In the genomic region with DNA sequence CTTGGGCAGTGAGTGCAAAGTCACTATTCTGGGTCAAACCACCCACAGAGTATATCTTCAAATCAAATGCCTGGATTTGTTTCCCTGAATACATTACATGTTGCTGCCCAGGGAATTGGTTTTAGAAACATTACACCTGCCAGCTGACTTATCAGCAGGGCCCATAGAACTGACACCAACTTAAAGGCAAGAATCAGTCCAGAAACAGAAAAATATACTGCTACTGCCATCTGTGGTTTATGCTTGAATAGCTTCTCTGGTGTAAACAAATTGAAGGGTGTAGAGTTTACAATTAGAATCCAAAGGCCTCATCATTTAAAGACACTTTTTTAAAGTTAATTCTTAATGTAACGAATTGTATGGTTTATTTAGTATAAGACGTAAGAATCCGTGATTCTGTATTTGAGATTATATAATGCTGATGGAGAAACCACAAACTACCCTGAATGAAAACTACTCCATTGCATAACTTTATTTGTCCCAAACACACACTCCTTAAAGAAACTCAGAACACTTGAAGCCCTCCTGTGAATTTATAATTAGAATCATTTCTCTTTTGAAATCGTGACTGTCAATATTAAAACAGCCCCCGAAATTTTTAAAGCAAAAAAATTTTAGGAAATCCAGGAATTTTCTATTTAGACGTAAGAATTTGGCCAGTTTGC, we compare ENCODE assay signal across 9 cellular contexts. TPM values are rescaled to one million over a fixed set of nuclear protein-coding genes. Genes with fewer than 3 reads are reported as not detected.
DNase-seq lines count a peak whose midpoint lies in the region; ATAC-seq and TF ChIP-seq lines count a peak whose summit lies in the region.
"Had no signal": no experiment of that assay in that cellular context is flagged by ENCODE, and none has a peak within 500 bp of the region (broad histone marks: within the 10 kb centered on the region; RNA-seq: fewer than 3 reads in every experiment).

No MANE protein-coding gene starts in this region.

- H3F3A ChIP-seq in DOHH2 (ENCODE audit: control insufficient read depth, insufficient read depth) = peaks cover 3% of the 10 kb centered on the region; the same call in 1 of the 2 replicates

- H3K4me2 ChIP-seq in DOHH2 (ENCODE audit: low read length) = peak overlapping the region; percentile 47

- 0 out of 2 replicates have a peak, but pooled peaks cover 5% of the 10 kb centered on the region for H4K20me1 ChIP-seq in DOHH2 (ENCODE audit: control insufficient read depth, insufficient read depth, low read depth, low read length)

- H3K4me1 ChIP-seq in DOHH2 (ENCODE audit: control insufficient read depth, low read length) = peaks cover 60% of the 10 kb centered on the region

- H3K27me3 ChIP-seq in DOHH2 (ENCODE audit: control insufficient read depth, low read length) = peaks cover 12% of the 10 kb centered on the region

- peak overlapping the region; percentile 0 for H3K4me3 ChIP-seq in DOHH2 (ENCODE audit: low read length)

- DNase-seq in T-helper 17 cell = no peak
- DNase-seq in lung microvascular endothelial cell (ENCODE audit: low read depth in 2 of 2) = peak; percentile 20 to 42
- no peak for DNase-seq in activated naive CD8-positive, alpha-beta T cell treated with anti-CD3 and anti-CD28 coated beads for 36 hours
- no peak for DNase-seq in mucosa of gallbladder (ENCODE audit: low spot score)
- DNase-seq in NCI-H226 = no peak
- DNase-seq: activated CD4-positive, alpha-beta T cell treated with anti-CD3 and anti-CD28 coated beads, Interleukin-2, amount 10 ng/mL, durations not matched to agents 7 days and 5 days had no signal

- no peaks in the 10 kb centered on the region for H3K9me3 Mint-ChIP-seq in activated naive CD8-positive, alpha-beta T cell treated with anti-CD3 and anti-CD28 coated beads for 36 hours
- no peaks in the 10 kb centered on the region for H3K9me3 Mint-ChIP-seq in stimulated activated memory B cell treated with anti-CD40 and anti-IgM and Interleukin-4, amounts not matched to agents 10 μg/mL and 1 μg/mL and 100 μg/mL, for 72 hours
- H3K9me3 Mint-ChIP-seq: activated CD4-positive, alpha-beta T cell treated with anti-CD3 and anti-CD28 coated beads, Interleukin-2, amount 10 ng/mL, durations not matched to agents 7 days and 5 days had no signal

- no peaks in the 10 kb centered on the region for H3K9me2 ChIP-seq in DOHH2 (replicated peaks; ENCODE audit: control insufficient read depth, low read length)

- H3K4me3 Mint-ChIP-seq in T-helper 17 cell = no peak overlapping the region
- no peak overlapping the region for H3K4me3 Mint-ChIP-seq in activated naive CD8-positive, alpha-beta T cell treated with anti-CD3 and anti-CD28 coated beads for 36 hours
- H3K4me3 Mint-ChIP-seq in stimulated activated memory B cell treated with anti-CD40 and anti-IgM and Interleukin-4, amounts not matched to agents 10 μg/mL and 1 μg/mL and 100 μg/mL, for 72 hours = no peak overlapping the region
- H3K4me3 Mint-ChIP-seq: activated CD4-positive, alpha-beta T cell treated with anti-CD3 and anti-CD28 coated beads, Interleukin-2, amount 10 ng/mL, durations not matched to agents 7 days and 5 days had no signal

- peaks cover 71% of the 10 kb centered on the region for H3K79me2 ChIP-seq in DOHH2 (ENCODE audit: control insufficient read depth, low read length)

- H3K27ac ChIP-seq in DOHH2 (ENCODE audit: low read depth, low read length) = no peak overlapping the region

- ATAC-seq in HG02642 (IDR thresholded peaks at IDR 0.05; ENCODE audit: poor library complexity, unreplicated experiment) (peak; percentile 56), T-helper 17 cell (peak; percentile 53)
- no peak for ATAC-seq in stimulated activated memory B cell treated with anti-CD40 and anti-IgM and Interleukin-4, amounts not matched to agents 10 μg/mL and 1 μg/mL and 100 μg/mL, for 72 hours

- H3K36me3 Mint-ChIP-seq in T-helper 17 cell (ENCODE audit: low read depth) = peaks cover 4% of the 10 kb centered on the region
- no peaks in the 10 kb centered on the region for H3K36me3 Mint-ChIP-seq in activated naive CD8-positive, alpha-beta T cell treated with anti-CD3 and anti-CD28 coated beads for 36 hours
- H3K36me3 Mint-ChIP-seq in stimulated activated memory B cell treated with anti-CD40 and anti-IgM and Interleukin-4, amounts not matched to agents 10 μg/mL and 1 μg/mL and 100 μg/mL, for 72 hours = peaks cover 6% of the 10 kb centered on the region

- H3K4me1 Mint-ChIP-seq in T-helper 17 cell = peaks cover 12% of the 10 kb centered on the region
- peaks cover 7% of the 10 kb centered on the region for H3K4me1 Mint-ChIP-seq in activated naive CD8-positive, alpha-beta T cell treated with anti-CD3 and anti-CD28 coated beads for 36 hours
- H3K4me1 Mint-ChIP-seq in stimulated activated memory B cell treated with anti-CD40 and anti-IgM and Interleukin-4, amounts not matched to agents 10 μg/mL and 1 μg/mL and 100 μg/mL, for 72 hours = peaks cover 12% of the 10 kb centered on the region

- peak; percentile 39 for TF ChIP-seq CTCF in DOHH2 (IDR thresholded peaks at IDR 0.05; ENCODE audit: low read depth, low read length, poor library complexity, severe bottlenecking)

- H3K27me3 Mint-ChIP-seq in T-helper 17 cell = peaks cover 81% of the 10 kb centered on the region
- H3K27me3 Mint-ChIP-seq in activated naive CD8-positive, alpha-beta T cell treated with anti-CD3 and anti-CD28 coated beads for 36 hours = peaks cover 97% of the 10 kb centered on the region
- H3K27me3 Mint-ChIP-seq in stimulated activated memory B cell treated with anti-CD40 and anti-IgM and Interleukin-4, amounts not matched to agents 10 μg/mL and 1 μg/mL and 100 μg/mL, for 72 hours = peaks cover 59% of the 10 kb centered on the region

- no peaks in the 10 kb centered on the region for H3K36me3 ChIP-seq in DOHH2 (ENCODE audit: control insufficient read depth, low read length)

- H3K9me3 ChIP-seq in DOHH2 (ENCODE audit: control insufficient read depth, insufficient read depth, low read length) = no peaks in the 10 kb centered on the region
- no peaks in the 10 kb centered on the region for H3K9me3 ChIP-seq in T-helper 17 cell (ENCODE audit: control insufficient read depth, low read length, poor library complexity, severe bottlenecking)

- H3K27ac Mint-ChIP-seq in T-helper 17 cell = no peak overlapping the region
- H3K27ac Mint-ChIP-seq in activated naive CD8-positive, alpha-beta T cell treated with anti-CD3 and anti-CD28 coated beads for 36 hours = no peak overlapping the region
- no peak overlapping the region for H3K27ac Mint-ChIP-seq in stimulated activated memory B cell treated with anti-CD40 and anti-IgM and Interleukin-4, amounts not matched to agents 10 μg/mL and 1 μg/mL and 100 μg/mL, for 72 hours
- H3K27ac Mint-ChIP-seq: activated CD4-positive, alpha-beta T cell treated with anti-CD3 and anti-CD28 coated beads, Interleukin-2, amount 10 ng/mL, durations not matched to agents 7 days and 5 days had no signal

RNA-seq across cellular contexts. Expression of gene NR6A1, which starts 6.2 kb away (rescaled TPM):
- total RNA-seq in T-helper 17 cell = under 1 TPM; 0.08 to 0.22 TPM
- total RNA-seq in lung microvascular endothelial cell = 0.22 and 1.2 TPM in 2 replicates
- total RNA-seq in activated naive CD8-positive, alpha-beta T cell treated with anti-CD3 and anti-CD28 coated beads for 36 hours = 1 to 10 TPM; 1.2 to 1.3 TPM
- 3.2 TPM for total RNA-seq in mucosa of gallbladder

RNA-seq across cellular contexts. Expression of gene OLFML2A, which starts 12.0 kb away (rescaled TPM):
- total RNA-seq in T-helper 17 cell (not detected), lung microvascular endothelial cell (1.3 and 2.2 TPM in 2 replicates), mucosa of gallbladder (12.7 TPM)
- not detected for total RNA-seq in activated naive CD8-positive, alpha-beta T cell treated with anti-CD3 and anti-CD28 coated beads for 36 hours
- total RNA-seq: activated CD4-positive, alpha-beta T cell treated with anti-CD3 and anti-CD28 coated beads, Interleukin-2, amount 10 ng/mL, durations not matched to agents 7 days and 5 days had no signal

Comparison
In these comparisons a context has a peak if more than half of its experiments do, and no peak if none do; other contexts are left out.
1. DNase-seq: peak in lung microvascular endothelial cell (2 of 2); none in T-helper 17 cell (0 of 3), activated naive CD8-positive, alpha-beta T cell treated with anti-CD3 and anti-CD28 coated beads for 36 hours (single experiment), mucosa of gallbladder (single experiment) and NCI-H226 (single experiment).